ENCODE assay signal across 19 cellular contexts in genomic region chr12:6471992-6472366, GRCh38. TPM values are rescaled to one million over a fixed set of nuclear protein-coding genes. Genes with fewer than 3 reads are reported as not detected.
DNase-seq lines count a peak whose midpoint lies in the region; ATAC-seq and TF ChIP-seq lines count a peak whose summit lies in the region.
"Had no signal": no experiment of that assay in that cellular context is flagged by ENCODE, and none has a peak within 500 bp of the region (broad histone marks: within the 10 kb centered on the region; RNA-seq: fewer than 3 reads in every experiment).

No MANE protein-coding gene starts in this region.

- peak overlapping the region; percentile 4 for H3K4me3 Mint-ChIP-seq in activated naive CD4-positive, alpha-beta T cell treated with anti-CD3 and anti-CD28 coated beads, Interleukin-2, amount 10 ng/mL, durations not matched to agents 7 days and 5 days
- H3K4me3 Mint-ChIP-seq in activated naive CD4-positive, alpha-beta T cell treated with anti-CD3 and anti-CD28 coated beads for 36 hours = no peak overlapping the region
- H3K4me3 Mint-ChIP-seq in T-cell = peak overlapping the region in 2 of 3 donors; percentile 6 to 28
- H3K4me3 Mint-ChIP-seq in stimulated activated effector memory CD8-positive, alpha-beta T cell treated with anti-CD3 and anti-CD28 coated beads, Interleukin-12 subunit alpha, Interleukin-12 subunit beta, amount 100 ng/mL, for 72 hours = peak overlapping the region; percentile 78

- DNase-seq in activated naive CD4-positive, alpha-beta T cell treated with anti-CD3 and anti-CD28 coated beads, Interleukin-2, amount 10 ng/mL, durations not matched to agents 7 days and 5 days = no peak
- no peak for DNase-seq in activated naive CD4-positive, alpha-beta T cell treated with anti-CD3 and anti-CD28 coated beads for 36 hours
- DNase-seq in T-cell (no peak), fibroblast of mammary gland (ENCODE audit: low read depth) (peak; percentile 87), Karpas-422 (no peak), dorsolateral prefrontal cortex (no peak), NCI-H187 treated with DMSO at 0.1 percent for 48 hours (lab: John Stamatoyannopoulos, UW) (no peak)
- no peak for DNase-seq in stimulated activated effector memory CD8-positive, alpha-beta T cell treated with anti-CD3 and anti-CD28 coated beads, Interleukin-12 subunit alpha, Interleukin-12 subunit beta, amount 100 ng/mL, for 72 hours (ENCODE audit: low spot score in 2 of 2)
- DNase-seq: activated CD4-positive, alpha-beta T cell treated with anti-CD3 and anti-CD28 coated beads for 36 hours; activated naive CD4-positive, alpha-beta T cell; midbrain; NCI-H1092; NCI-H2227 treated with DMSO at 0.1 percent for 48 hours; psoas muscle; stimulated activated CD4-positive, alpha-beta T cell treated with anti-CD3 and anti-CD28 coated beads, Interleukin-1b, Interleukin-23, amount 100 ng/mL, for 48 hours had no signal

- peaks cover 30% of the 10 kb centered on the region for H3K36me3 ChIP-seq in Karpas-422 (ENCODE audit: insufficient read depth, low read length)
- H3K36me3 ChIP-seq: vagina had no signal

- peaks cover 32% of the 10 kb centered on the region for H3K27me3 Mint-ChIP-seq in activated naive CD4-positive, alpha-beta T cell treated with anti-CD3 and anti-CD28 coated beads, Interleukin-2, amount 10 ng/mL, durations not matched to agents 7 days and 5 days
- H3K27me3 Mint-ChIP-seq in activated naive CD4-positive, alpha-beta T cell treated with anti-CD3 and anti-CD28 coated beads for 36 hours (ENCODE audit: low read depth) = no peaks in the 10 kb centered on the region
- H3K27me3 Mint-ChIP-seq in T-cell = no peaks in the 10 kb centered on the region
- H3K27me3 Mint-ChIP-seq: activated CD4-positive, alpha-beta T cell treated with anti-CD3 and anti-CD28 coated beads for 36 hours had no signal

- no peaks in the 10 kb centered on the region for H3K9me3 Mint-ChIP-seq in activated naive CD4-positive, alpha-beta T cell treated with anti-CD3 and anti-CD28 coated beads, Interleukin-2, amount 10 ng/mL, durations not matched to agents 7 days and 5 days
- H3K9me3 Mint-ChIP-seq in activated naive CD4-positive, alpha-beta T cell treated with anti-CD3 and anti-CD28 coated beads for 36 hours = no peaks in the 10 kb centered on the region
- no peaks in the 10 kb centered on the region for H3K9me3 Mint-ChIP-seq in T-cell
- no peaks in the 10 kb centered on the region for H3K9me3 Mint-ChIP-seq in stimulated activated effector memory CD8-positive, alpha-beta T cell treated with anti-CD3 and anti-CD28 coated beads, Interleukin-12 subunit alpha, Interleukin-12 subunit beta, amount 100 ng/mL, for 72 hours

- peaks cover 33% of the 10 kb centered on the region for H3K79me2 ChIP-seq in Karpas-422 (ENCODE audit: low read length)

- H3K4me1 Mint-ChIP-seq in activated naive CD4-positive, alpha-beta T cell treated with anti-CD3 and anti-CD28 coated beads, Interleukin-2, amount 10 ng/mL, durations not matched to agents 7 days and 5 days = peaks cover 42% of the 10 kb centered on the region
- peaks cover 39% of the 10 kb centered on the region for H3K4me1 Mint-ChIP-seq in activated naive CD4-positive, alpha-beta T cell treated with anti-CD3 and anti-CD28 coated beads for 36 hours (ENCODE audit: low read depth)
- H3K4me1 Mint-ChIP-seq in T-cell = peaks cover 35 to 39% (median 38%) of the 10 kb centered on the region in 3 donors
- peaks cover 42% of the 10 kb centered on the region for H3K4me1 Mint-ChIP-seq in stimulated activated effector memory CD8-positive, alpha-beta T cell treated with anti-CD3 and anti-CD28 coated beads, Interleukin-12 subunit alpha, Interleukin-12 subunit beta, amount 100 ng/mL, for 72 hours

- H4K20me1 ChIP-seq in Karpas-422 (ENCODE audit: insufficient read depth, low read depth, low read length) = peaks cover 29% of the 10 kb centered on the region

- H2AFZ ChIP-seq in Karpas-422 (ENCODE audit: low read length) = no peak overlapping the region

- H3K9me2 ChIP-seq in Karpas-422 (replicated peaks; ENCODE audit: insufficient read depth, low read length) = no peaks in the 10 kb centered on the region

- ATAC-seq in T-cell (replicated peaks in 1 of 4) = no peak
- no peak for ATAC-seq in stimulated activated effector memory CD8-positive, alpha-beta T cell treated with anti-CD3 and anti-CD28 coated beads, Interleukin-12 subunit alpha, Interleukin-12 subunit beta, amount 100 ng/mL, for 72 hours
- ATAC-seq: activated CD4-positive, alpha-beta T cell treated with anti-CD3 and anti-CD28 coated beads for 36 hours; psoas muscle had no signal

- no peaks in the 10 kb centered on the region for H3K27me3 ChIP-seq in Karpas-422 (ENCODE audit: low read length)
- no peaks in the 10 kb centered on the region for H3K27me3 ChIP-seq in dorsolateral prefrontal cortex
- H3K27me3 ChIP-seq: esophagus muscularis mucosa, vagina had no signal

- intact Hi-C loops in activated naive CD4-positive, alpha-beta T cell treated with anti-CD3 and anti-CD28 coated beads for 36 hours (cut with micrococcal nuclease) = loop anchor here (5.0 kb wide), 1 partner anchor 380 kb away; the partner anchor contains the start of genes CDCA3 and USP5
- intact Hi-C loops in dorsolateral prefrontal cortex (cut with DNase I) = loop anchor here in 1 of 2 donors (5.0 kb wide), 1 partner anchor 80 kb away; no protein-coding TSS in a partner anchor

- H3K4me3 ChIP-seq in fibroblast of mammary gland (ENCODE audit: control insufficient read depth, low read depth, low read length) (no peak overlapping the region), Karpas-422 (ENCODE audit: low read length) (no peak overlapping the region), dorsolateral prefrontal cortex (no peak overlapping the region)

- POLR2A ChIA-PET in T-cell (lab: Charles Lee) = interaction anchor here in 1 of 2 donors (0.7 to 1.2 kb wide), 2 partner anchors 29 to 381 kb away, joined by 4 read pairs; no protein-coding TSS in a partner anchor

- no peak overlapping the region for H3K9ac ChIP-seq in Karpas-422 (ENCODE audit: low read length)

- H3K27ac Mint-ChIP-seq in activated naive CD4-positive, alpha-beta T cell treated with anti-CD3 and anti-CD28 coated beads, Interleukin-2, amount 10 ng/mL, durations not matched to agents 7 days and 5 days = peak overlapping the region; percentile 4
- no peak overlapping the region for H3K27ac Mint-ChIP-seq in activated naive CD4-positive, alpha-beta T cell treated with anti-CD3 and anti-CD28 coated beads for 36 hours
- peak overlapping the region in 1 of 2 donors; percentile 96 for H3K27ac Mint-ChIP-seq in T-cell
- no peak overlapping the region for H3K27ac Mint-ChIP-seq in stimulated activated effector memory CD8-positive, alpha-beta T cell treated with anti-CD3 and anti-CD28 coated beads, Interleukin-12 subunit alpha, Interleukin-12 subunit beta, amount 100 ng/mL, for 72 hours

- no peak overlapping the region for H3K27ac ChIP-seq in Karpas-422 (ENCODE audit: low read length)
- peak overlapping the region in 3 of 59 donors; percentile 88 to 95 (median 93) for H3K27ac ChIP-seq in dorsolateral prefrontal cortex

- H3K9me3 ChIP-seq in Karpas-422 (ENCODE audit: low read length) = no peaks in the 10 kb centered on the region
- H3K9me3 ChIP-seq: esophagus muscularis mucosa, psoas muscle, vagina had no signal

- H3K4me2 ChIP-seq in Karpas-422 (ENCODE audit: low read depth, low read length, poor library complexity, severe bottlenecking) = no peak overlapping the region

- TF ChIP-seq CTCF in fibroblast of mammary gland (conservative IDR thresholded peaks at IDR 0.05; ENCODE audit: control insufficient read depth, insufficient read depth, low read depth, low read length) = no peak
- TF ChIP-seq CTCF in dorsolateral prefrontal cortex (IDR thresholded peaks at IDR 0.05 in 54 of 56, conservative IDR thresholded peaks at IDR 0.05 in 2 of 56; ENCODE audit: low read depth in 1 of 56, partially characterized antibody in 56 of 56) = no peak

- H3K4me1 ChIP-seq in Karpas-422 (ENCODE audit: low read length) = peaks cover 34% of the 10 kb centered on the region

- CTCF ChIA-PET in activated naive CD4-positive, alpha-beta T cell treated with anti-CD3 and anti-CD28 coated beads, Interleukin-2, amount 10 ng/mL, durations not matched to agents 7 days and 5 days (lab: Charles Lee) = interaction anchor here (0.9 to 2.7 kb wide), 2 partner anchors 21 to 60 kb away, joined by 3 to 9 read pairs; partner anchors contain the start of gene MRPL51
- CTCF ChIA-PET in activated naive CD4-positive, alpha-beta T cell treated with anti-CD3 and anti-CD28 coated beads for 36 hours (lab: Charles Lee) = interaction anchor here (4.2 kb wide), 1 partner anchor 48 kb away, joined by 21 read pairs; no protein-coding TSS in a partner anchor
- CTCF ChIA-PET in T-cell (lab: Charles Lee) = no interaction called here

- H3K36me3 Mint-ChIP-seq in activated naive CD4-positive, alpha-beta T cell treated with anti-CD3 and anti-CD28 coated beads, Interleukin-2, amount 10 ng/mL, durations not matched to agents 7 days and 5 days = peaks cover 24% of the 10 kb centered on the region
- peaks cover 25% of the 10 kb centered on the region for H3K36me3 Mint-ChIP-seq in activated naive CD4-positive, alpha-beta T cell treated with anti-CD3 and anti-CD28 coated beads for 36 hours (ENCODE audit: low read depth)
- peaks cover 12% of the 10 kb centered on the region for H3K36me3 Mint-ChIP-seq in T-cell
- peaks cover 44% of the 10 kb centered on the region for H3K36me3 Mint-ChIP-seq in stimulated activated effector memory CD8-positive, alpha-beta T cell treated with anti-CD3 and anti-CD28 coated beads, Interleukin-12 subunit alpha, Interleukin-12 subunit beta, amount 100 ng/mL, for 72 hours

RNA-seq across cellular contexts. Expression of gene VAMP1, which starts 1.5 kb away (rescaled TPM):
- 10 to 100 TPM; 31.9 to 33.5 TPM for total RNA-seq in activated naive CD4-positive, alpha-beta T cell treated with anti-CD3 and anti-CD28 coated beads for 36 hours
- total RNA-seq in T-cell (10 to 100 TPM; 64.6 to 92.2 (median 75.8) TPM), dorsolateral prefrontal cortex (100 to 1,000 TPM in 118 of 120 experiments, 10 to 100 TPM in 2; 90.3 to 464 (median 220) TPM)
- total RNA-seq in Karpas-422 (2014; rRNA removed; shearing (Covaris generic); ENCODE audit: low replicate concordance) = 528 and 555 TPM in 2 replicates

RNA-seq across cellular contexts. Expression of gene TAPBPL, which starts 20.1 kb away (rescaled TPM):
- 10 to 100 TPM; 27.9 to 28.0 TPM for total RNA-seq in activated naive CD4-positive, alpha-beta T cell treated with anti-CD3 and anti-CD28 coated beads for 36 hours
- total RNA-seq in T-cell = 10 to 100 TPM; 22.6 to 77.0 (median 60.3) TPM
- total RNA-seq in Karpas-422 (2014; rRNA removed; shearing (Covaris generic); ENCODE audit: low replicate concordance) = 6.1 and 11.2 TPM in 2 replicates
- total RNA-seq in dorsolateral prefrontal cortex = 10 to 100 TPM in 78 of 120 experiments, 1 to 10 TPM in 42; 4.2 to 19.6 (median 11.2) TPM

RNA-seq across cellular contexts. Expression of gene MRPL51, which starts 21.1 kb away (rescaled TPM):
- 100 to 1,000 TPM; 273 to 278 TPM for total RNA-seq in activated naive CD4-positive, alpha-beta T cell treated with anti-CD3 and anti-CD28 coated beads for 36 hours
- total RNA-seq in T-cell (10 to 100 TPM; 34.3 to 86.6 (median 80.3) TPM), dorsolateral prefrontal cortex (100 to 1,000 TPM in 107 of 120 experiments, 10 to 100 TPM in 13; 81.0 to 147 (median 117) TPM)
- 171 and 201 TPM in 2 replicates for total RNA-seq in Karpas-422 (2014; rRNA removed; shearing (Covaris generic); ENCODE audit: low replicate concordance)

RNA-seq across cellular contexts. Expression of gene NCAPD2, which starts 21.9 kb away (rescaled TPM):
- 100 to 1,000 TPM; 252 to 261 TPM for total RNA-seq in activated naive CD4-positive, alpha-beta T cell treated with anti-CD3 and anti-CD28 coated beads for 36 hours
- total RNA-seq in T-cell = 10 to 100 TPM; 32.8 to 43.8 (median 40.7) TPM
- 103 and 124 TPM in 2 replicates for total RNA-seq in Karpas-422 (2014; rRNA removed; shearing (Covaris generic); ENCODE audit: low replicate concordance)
- total RNA-seq in dorsolateral prefrontal cortex = 10 to 100 TPM; 10.2 to 44.7 (median 21.8) TPM

RNA-seq across cellular contexts. Expression of gene CD27, which starts 27.2 kb away (rescaled TPM):
- 10 to 100 TPM; 48.1 to 56.7 TPM for total RNA-seq in activated naive CD4-positive, alpha-beta T cell treated with anti-CD3 and anti-CD28 coated beads for 36 hours
- total RNA-seq in T-cell = 100 to 1,000 TPM in 4 of 5 donors, 10 to 100 TPM in 1; 94.0 to 140 (median 138) TPM
- 155 and 203 TPM in 2 replicates for total RNA-seq in Karpas-422 (2014; rRNA removed; shearing (Covaris generic); ENCODE audit: low replicate concordance)
- total RNA-seq in dorsolateral prefrontal cortex = under 1 TPM in 10 of 120 experiments, not detected in 110; 0.39 to 0.79 (median 0.63) TPM
- total RNA-seq: Daoy, HT1080 had no signal

Comparison
In these comparisons a context has a peak if more than half of its experiments do, and no peak if none do; other contexts are left out.
1. CTCF ChIA-PET loops: an anchor here in activated naive CD4-positive, alpha-beta T cell treated with anti-CD3 and anti-CD28 coated beads, Interleukin-2, amount 10 ng/mL, durations not matched to agents 7 days and 5 days (0.9 to 2.7 kb wide) and activated naive CD4-positive, alpha-beta T cell treated with anti-CD3 and anti-CD28 coated beads for 36 hours (4.2 kb wide); none called in T-cell.